Comparison of ENCODE assay signal across 10 cellular contexts in the genomic region with DNA sequence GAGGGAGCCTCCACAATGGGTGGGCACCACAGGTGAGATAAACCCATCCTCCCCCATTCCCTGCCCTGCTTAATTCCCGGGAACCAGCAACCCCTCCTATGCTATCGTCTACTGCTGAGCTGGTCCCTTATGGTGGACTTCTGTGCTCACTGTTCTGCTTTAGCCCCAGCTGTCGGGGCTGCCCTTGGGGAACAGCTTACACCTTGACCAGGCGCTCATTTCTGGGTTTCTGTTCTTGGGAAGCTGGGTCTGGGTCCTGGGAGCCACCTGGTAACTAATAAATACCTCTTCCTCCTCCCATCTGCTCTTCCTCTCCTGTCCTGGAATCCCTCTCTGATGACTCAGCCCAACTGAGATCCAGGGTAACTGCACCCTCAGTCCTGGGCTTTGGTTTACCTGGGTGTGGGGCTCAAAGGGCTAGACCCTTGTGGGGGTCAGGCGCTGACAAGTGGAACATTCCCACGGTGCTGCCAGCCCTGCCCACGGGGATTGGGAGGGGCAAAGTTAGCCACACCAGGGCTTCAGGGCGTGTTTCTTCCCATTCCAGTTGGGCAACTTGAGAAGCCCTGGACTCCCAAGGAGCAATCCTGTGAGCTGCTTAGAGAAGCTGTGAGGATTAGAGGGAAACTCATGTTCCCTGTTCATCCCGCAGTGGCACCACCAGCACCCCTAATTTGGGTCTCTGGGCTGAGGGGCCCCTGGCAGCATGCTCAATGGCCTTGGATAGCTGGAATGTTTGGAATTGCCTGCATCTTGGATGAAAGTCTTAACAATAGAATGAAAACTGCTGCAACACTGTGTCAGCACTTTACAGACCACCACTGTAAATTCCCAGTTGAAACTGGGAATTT. TPM values are rescaled to one million over a fixed set of nuclear protein-coding genes. Genes with fewer than 3 reads are reported as not detected.
DNase-seq lines count a peak whose midpoint lies in the region; ATAC-seq, FAIRE-seq and TF ChIP-seq lines count a peak whose summit lies in the region.
"Had no signal": no experiment of that assay in that cellular context is flagged by ENCODE, and none has a peak within 500 bp of the region (broad histone marks: within the 10 kb centered on the region; RNA-seq: fewer than 3 reads in every experiment).

No MANE protein-coding gene starts in this region.

- H3K27me3 Mint-ChIP-seq in mesothelial cell of epicardium (ENCODE audit: low read depth): no peaks in the 10 kb centered on the region

- H3K27ac Mint-ChIP-seq in mesothelial cell of epicardium: no peak overlapping the region

- no peak for TF ChIP-seq RAD21 in K562 (CRISPR knock-in tag; conservative IDR thresholded peaks at IDR 0.05 in 1 of 2, IDR thresholded peaks at IDR 0.05 in 1 of 2)

- peaks cover 27 to 29% of the 10 kb centered on the region in 2 experiments for H3K4me1 ChIP-seq in K562 (replicated peaks in 1 of 2; ENCODE audit: control insufficient read depth in 2 of 2, insufficient read depth in 2 of 2, low read length in 2 of 2)

- H3K4me3 Mint-ChIP-seq in mesothelial cell of epicardium: peak overlapping the region; percentile 83

- H3K9me3 Mint-ChIP-seq in mesothelial cell of epicardium: no peaks in the 10 kb centered on the region

- no peak for ATAC-seq in K562

- no peaks in the 10 kb centered on the region for H3K36me3 ChIP-seq in K562 (ENCODE audit: control insufficient read depth, insufficient read depth, low read length)
- H3K36me3 ChIP-seq: esophagus muscularis mucosa had no signal

- TF ChIP-seq CTCF in AG04449 (IDR thresholded peaks at IDR 0.05; ENCODE audit: insufficient read depth, low read length, missing control alignments) (no peak), K562 (IDR thresholded peaks at IDR 0.05 in 2 of 3, conservative IDR thresholded peaks at IDR 0.05 in 1 of 3; ENCODE audit: insufficient read depth in 2 of 3, low read depth in 1 of 3, low read length in 3 of 3) (no peak), mesothelial cell of epicardium (IDR thresholded peaks at IDR 0.05; ENCODE audit: unreplicated experiment) (no peak)

- H3K4me2 ChIP-seq in K562 (ENCODE audit: insufficient read depth, low read length): peak overlapping the region; percentile 92

- DNase-seq in AG04449 (ENCODE audit: low read depth, low spot score) (no peak), HT-29 (ENCODE audit: low spot score) (peak; percentile 31), K562 (ENCODE audit: extremely low read depth in 1 of 4, low spot score in 3 of 4) (no peak), mesothelial cell of epicardium (ENCODE audit: low spot score in 2 of 2, unreplicated experiment in 2 of 2) (no peak), AML-193 (lab: John Stamatoyannopoulos, UW) (no peak), NCI-H2227 treated with DMSO at 0.1 percent for 48 hours (lab: John Stamatoyannopoulos, UW) (no peak), HCEC 1CT (no peak), NCI-H345 treated with DMSO at 0.1 percent for 48 hours (lab: John Stamatoyannopoulos, UW; ENCODE audit: unreplicated experiment) (no peak)
- DNase-seq: NCI-H1417 treated with DMSO at 0.1 percent for 48 hours had no signal

- H3K9me3 ChIP-seq in K562 (replicated peaks; ENCODE audit: control insufficient read depth, insufficient read depth, low read depth, low read length): no peaks in the 10 kb centered on the region
- H3K9me3 ChIP-seq: esophagus muscularis mucosa had no signal

- H3K9me1 ChIP-seq in K562 (ENCODE audit: control insufficient read depth, insufficient read depth, low read length): no peaks in the 10 kb centered on the region

- no peaks in the 10 kb centered on the region for H4K20me1 ChIP-seq in K562 (replicated peaks; ENCODE audit: control insufficient read depth, insufficient read depth, low read length)

- 0 out of 2 replicates have a peak overlapping the region, but pooled peaks have one; percentile 92 for H2AFZ ChIP-seq in K562 (ENCODE audit: low read depth, low read length)

- WGBS in K562 (ENCODE audit: insufficient coverage, low coverage, missing lambda C conversion rate): 42% methylated on average over 9 of the region's 9 CpGs

- H3K4me3 ChIP-seq in AG04449 (ENCODE audit: low read depth, low read length) (peak overlapping the region; percentile 88), K562 (no peak overlapping the region)

- CTCF ChIA-PET in AG04449 (lab: Yijun Ruan, JAX) (interaction anchor here (1.1 to 1.2 kb wide), 2 partner anchors 9 to 64 kb away, joined by 3 to 4 read pairs; no protein-coding TSS in a partner anchor), K562 (lab: Yijun Ruan, JAX; ENCODE audit: low intra/inter-chr PET ratio) (interaction anchor here (0.6 kb wide), 1 partner anchor 169 kb away, joined by 3 read pairs; no protein-coding TSS in a partner anchor)

- no peak overlapping the region for H3K27ac ChIP-seq in K562 (ENCODE audit: extremely low read depth, low read depth, low read length)

- intact Hi-C loops in K562 (cut with micrococcal nuclease): loop anchor here (5.0 kb wide), 1 partner anchor 185 kb away; no protein-coding TSS in a partner anchor

- H3K4me1 Mint-ChIP-seq in mesothelial cell of epicardium: peaks cover 32% of the 10 kb centered on the region

- POLR2A ChIA-PET in AG04449 (lab: Yijun Ruan, JAX): interaction anchor here (0.9 to 1.1 kb wide), 2 partner anchors 9 to 12 kb away, joined by 3 to 5 read pairs; no protein-coding TSS in a partner anchor
- POLR2A ChIA-PET in K562 (lab: Yijun Ruan, JAX): interaction anchor here (0.7 to 2.9 kb wide), 5 partner anchors 9 to 60 kb away, joined by 3 to 7 read pairs (median 3); no protein-coding TSS in a partner anchor

- no TSS peak for BruUV-seq in K562 (replicated peaks; lab: Mats Ljungman, UMichigan)

- no peak for TF ChIP-seq EP300 in K562 (IDR thresholded peaks at IDR 0.05; ENCODE audit: low read length)

- no peak for TF ChIP-seq POLR2A in K562 (conservative IDR thresholded peaks at IDR 0.05)

- H3K27me3 ChIP-seq in K562 (ENCODE audit: control insufficient read depth in 2 of 2, insufficient read depth in 2 of 2, low read length in 2 of 2): peaks cover 0 to 3% of the 10 kb centered on the region in 2 experiments; a peak in 1 of 5 replicates
- H3K27me3 ChIP-seq: esophagus muscularis mucosa had no signal

- H3K79me2 ChIP-seq in K562 (ENCODE audit: control insufficient read depth, insufficient read depth, low read length): peaks cover 11% of the 10 kb centered on the region

- in situ Hi-C loops in K562 (cut with MboI): no loop called here

- no peak for FAIRE-seq in K562 (lab: Jason Lieb, UNC)

- H3K36me3 Mint-ChIP-seq in mesothelial cell of epicardium: no peaks in the 10 kb centered on the region

- H3K9ac ChIP-seq in K562 (ENCODE audit: insufficient read depth in 1 of 2, low read depth in 2 of 2, low read length in 2 of 2): peak overlapping the region; percentile 12 to 62; a peak in 1 of 4 replicates

TF ChIP-seq in K562, 482 proteins besides CTCF, POLR2A, EP300 and RAD21 (continues in another document):
- TF ChIP-seq RBM22 (IDR thresholded peaks at IDR 0.05; ENCODE audit: low read depth, low read length, poor library complexity, severe bottlenecking) (no peak), JUND (IDR thresholded peaks at IDR 0.05; ENCODE audit: borderline replicate concordance, low read depth, low read length) (0 out of 2 replicates have a peak, but pooled peaks have one; percentile 11), JUND (tag; IDR thresholded peaks at IDR 0.05; ENCODE audit: borderline replicate concordance, low read depth, low read length) (no peak)

RNA-seq across cellular contexts. Expression of a gene that starts 1.6 kb away (rescaled TPM):
- total RNA-seq in HT-29 (2014; rRNA removed; shearing (Covaris generic)): not detected in 2 replicates
- 3.1 and 5.2 TPM in 2 replicates for total RNA-seq in K562 (2011; cell fraction: chromatin; rRNA removed; ENCODE audit: low replicate concordance)
- 1.4 and 6.3 TPM in 2 replicates for total RNA-seq in K562 (2011; cell fraction: nucleolus; rRNA removed)
- 4.4 and 5.0 TPM in 2 replicates for total RNA-seq in K562 (2011; cell fraction: nucleoplasm; rRNA removed)
- total RNA-seq in K562 (2014; rRNA removed) (0.45 TPM in 1 of 2 replicates, not detected in the other), K562 (2014; rRNA removed; fragmentation: Illumina TruSeq; extraction: Trizol) (0.25 TPM in 1 of 2 replicates, not detected in the other), K562 (2015; rRNA removed; fragmentation: Illumina TruSeq; extraction: Trizol) (0.36 TPM in 1 of 2 replicates, not detected in the other), K562 (2021) (2.4 and 2.5 TPM in 2 replicates), mesothelial cell of epicardium (9.9 to 10.6 TPM (median 9.9 TPM) in 3 replicates)
- polyA plus RNA-seq in K562 (2011; rRNA removed) (1.0 and 2.2 TPM in 2 replicates), K562 (2014; fragmentation: Illumina TruSeq; extraction: Trizol) (0.65 and 2.8 TPM in 2 replicates), K562 (2014; fragmentation: Nextera tagmentation; extraction: Ambion mirVana) (under 1 TPM; 0.35 to 0.42 TPM), K562 (2014; rRNA removed) (0.13 and 1.0 TPM in 2 replicates)
- polyA plus RNA-seq in K562 (2011; cell fraction: cytosol; rRNA removed): 2.6 and 4.9 TPM in 2 replicates
- polyA plus RNA-seq in K562 (2011; cell fraction: nucleus; rRNA removed): 9.1 and 9.4 TPM in 2 replicates
- polyA plus RNA-seq in K562 (2012): 2.6 and 2.8 TPM in 2 replicates
- 0.66 TPM in 1 of 2 replicates, not detected in the other for polyA minus RNA-seq in K562 (2011; rRNA and poly(A)+ RNA removed)
- polyA minus RNA-seq in K562 (2011; cell fraction: cytosol; rRNA and poly(A)+ RNA removed): not detected in 2 replicates
- polyA minus RNA-seq in K562 (2011; cell fraction: nucleus; rRNA and poly(A)+ RNA removed): 1.9 and 3.1 TPM in 2 replicates
- total RNA-seq: esophagus muscularis mucosa had no signal

RNA-seq across cellular contexts. Expression of a gene that starts 4.2 kb away (rescaled TPM):
- 15.1 and 23.8 TPM in 2 replicates for total RNA-seq in HT-29 (2014; rRNA removed; shearing (Covaris generic))
- total RNA-seq in K562 (2011; cell fraction: chromatin; rRNA removed; ENCODE audit: low replicate concordance): 288 and 694 TPM in 2 replicates
- total RNA-seq in K562 (2011; cell fraction: nucleolus; rRNA removed): 161 and 184 TPM in 2 replicates
- total RNA-seq in K562 (2011; cell fraction: nucleoplasm; rRNA removed): 310 and 396 TPM in 2 replicates
- total RNA-seq in K562 (2014; rRNA removed) (50.7 and 56.3 TPM in 2 replicates), K562 (2014; rRNA removed; fragmentation: Illumina TruSeq; extraction: Trizol) (71.4 and 78.0 TPM in 2 replicates), K562 (2015; rRNA removed; fragmentation: Illumina TruSeq; extraction: Trizol) (54.6 and 57.1 TPM in 2 replicates), K562 (2021) (88.5 and 90.6 TPM in 2 replicates), mesothelial cell of epicardium (230 to 265 TPM (median 260 TPM) in 3 replicates)
- polyA plus RNA-seq in K562 (2011; rRNA removed) (61.1 and 72.3 TPM in 2 replicates), K562 (2014; fragmentation: Illumina TruSeq; extraction: Trizol) (44.4 and 58.5 TPM in 2 replicates), K562 (2014; fragmentation: Nextera tagmentation; extraction: Ambion mirVana) (10 to 100 TPM; 15.4 to 18.5 TPM), K562 (2014; rRNA removed) (32.6 and 38.6 TPM in 2 replicates)
- polyA plus RNA-seq in K562 (2011; cell fraction: cytosol; rRNA removed): 38.5 and 52.9 TPM in 2 replicates
- polyA plus RNA-seq in K562 (2011; cell fraction: nucleus; rRNA removed): 89.8 and 102 TPM in 2 replicates
- 35.3 and 36.5 TPM in 2 replicates for polyA plus RNA-seq in K562 (2012)
- 254 and 263 TPM in 2 replicates for polyA minus RNA-seq in K562 (2011; rRNA and poly(A)+ RNA removed)
- polyA minus RNA-seq in K562 (2011; cell fraction: cytosol; rRNA and poly(A)+ RNA removed): 73.4 and 106 TPM in 2 replicates
- polyA minus RNA-seq in K562 (2011; cell fraction: nucleus; rRNA and poly(A)+ RNA removed): 109 and 175 TPM in 2 replicates
